In genomic region chr4:39976945-39977488, GRCh38 we compare ENCODE assay signal across 8 cellular contexts.
DNase-seq lines count a peak whose midpoint lies in the region; ATAC-seq lines count a peak whose summit lies in the region.

No MANE protein-coding gene starts in this region.

- H3K9me3 Mint-ChIP-seq in memory B cell = no peaks in the 10 kb centered on the region

- peak; percentile 18 for ATAC-seq in GM21786 (IDR thresholded peaks at IDR 0.05; ENCODE audit: unreplicated experiment)
- ATAC-seq in memory B cell (ENCODE audit: low read depth) = peak; percentile 10

- no peaks in the 10 kb centered on the region for H3K27me3 Mint-ChIP-seq in memory B cell

- H3K4me1 Mint-ChIP-seq in memory B cell = peaks cover 17% of the 10 kb centered on the region

- H3K36me3 Mint-ChIP-seq in memory B cell = peaks cover 6% of the 10 kb centered on the region

- H3K27ac Mint-ChIP-seq in memory B cell = peak overlapping the region; percentile 82

- DNase-seq in GDM1 (lab: John Stamatoyannopoulos, UW) = peak; percentile 60
- DNase-seq in KG1 (lab: John Stamatoyannopoulos, UW) = peak; percentile 49
- peak; percentile 41 for DNase-seq in activated CD4-positive, alpha-beta T cell treated with anti-CD3 and anti-CD28 coated beads, Interleukin-2, amount 50 U/mL, for 1 hour
- peak; percentile 66 for DNase-seq in ecto neural progenitor cell (ENCODE audit: low spot score)
- DNase-seq in memory B cell (ENCODE audit: low spot score in 2 of 2) = peak; percentile 25 to 59
- DNase-seq in stimulated activated CD8-positive, alpha-beta memory T cell treated with anti-CD3 and anti-CD28 coated beads, Interleukin-15, amount 100 ng/mL, for 1 hour (ENCODE audit: low read depth) = peak; percentile 6
- DNase-seq in LoVo (ENCODE audit: low spot score) = no peak

- H3K4me3 Mint-ChIP-seq in memory B cell = peak overlapping the region; percentile 87
